ENCODE assay signal across 34 cellular contexts in genomic region chr3:84566256-84566655, GRCh38.
"Had no signal": no experiment of that assay in that cellular context is flagged by ENCODE, and none has a peak within 500 bp of the region (broad histone marks: within the 10 kb centered on the region; RNA-seq: fewer than 3 reads in every experiment).

No MANE protein-coding gene starts in this region.

- H3K27ac ChIP-seq: KMS-11 had no signal

- H3K36me3 ChIP-seq: MG63 had no signal

- H3K4me2 ChIP-seq: KMS-11 had no signal

- H3K9ac ChIP-seq: KMS-11 had no signal

- DNase-seq: Karpas-422, Kasumi-1, MG63, MM.1S, MV-4-11, NCI-H1048, NCI-H1092, NCI-H1092 treated with DMSO at 0.1 percent for 48 hours, NCI-H1105, NCI-H1105 treated with DMSO at 0.1 percent for 48 hours, NCI-H1417, NCI-H1417 treated with DMSO at 0.1 percent for 48 hours, NCI-H1436, NCI-H1436 treated with DMSO at 0.1 percent for 48 hours, NCI-H146, NCI-H1694, NCI-H1694 treated with DMSO at 0.1 percent for 48 hours, NCI-H187, NCI-H187 treated with DMSO at 0.1 percent for 48 hours, NCI-H1930, NCI-H2029, NCI-H2029 treated with DMSO at 0.1 percent for 48 hours, NCI-H2081, NCI-H2081 treated with DMSO at 0.1 percent for 48 hours, NCI-H2107, NCI-H2171, NCI-H2171 treated with DMSO at 0.1 percent for 48 hours, NCI-H2227 treated with DMSO at 0.1 percent for 48 hours, NCI-H226, NCI-H345, NCI-H446, NCI-H446 treated with DMSO at 0.1 percent for 48 hours, NCI-H510A had no signal

- H3K4me3 ChIP-seq: MG63 had no signal

- H3K27me3 ChIP-seq: MG63 had no signal

- H3K9me3 ChIP-seq: MG63 had no signal
